In the genomic region with DNA sequence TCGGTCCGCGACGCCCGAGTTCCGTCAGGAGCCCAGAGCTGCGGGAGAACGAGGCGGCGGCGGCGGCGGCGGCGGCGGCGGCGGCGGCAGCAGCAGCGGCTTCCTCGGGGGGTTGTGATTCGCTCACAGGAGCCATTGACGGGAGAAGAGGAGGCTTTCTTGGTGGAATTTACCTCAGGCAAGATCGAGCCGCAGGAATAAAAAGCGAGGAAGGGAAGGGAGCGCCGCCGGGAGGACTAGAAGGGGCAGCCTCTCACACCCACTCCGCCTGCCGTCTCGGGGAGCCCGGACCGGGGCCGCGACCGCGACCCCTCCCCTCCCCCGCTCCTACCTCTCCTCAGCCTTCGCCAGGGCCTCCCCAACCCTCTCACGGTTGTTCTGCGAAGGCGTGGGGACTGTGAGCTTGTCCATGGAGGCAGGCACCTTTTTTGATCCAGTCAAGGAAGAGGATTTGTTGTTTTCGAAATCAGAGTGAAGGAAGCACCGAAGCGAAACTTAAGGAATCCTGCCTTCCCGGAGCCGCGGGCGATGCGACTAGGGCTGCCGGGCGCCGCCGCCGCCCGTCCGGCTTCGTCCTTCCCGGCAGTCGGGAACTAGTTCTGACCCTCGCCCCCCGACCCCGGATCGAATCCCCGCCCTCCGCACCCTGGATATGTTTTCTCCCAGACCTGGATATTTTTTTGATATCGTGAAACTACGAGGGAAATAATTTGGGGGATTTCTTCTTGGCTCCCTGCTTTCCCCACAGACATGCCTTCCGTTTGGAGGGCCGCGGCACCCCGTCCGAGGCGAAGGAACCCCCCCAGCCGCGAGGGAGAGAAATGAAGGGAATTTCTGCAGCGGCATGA, we compare ENCODE assay signal across 8 cellular contexts. TPM values are rescaled to one million over a fixed set of nuclear protein-coding genes. Genes with fewer than 3 reads are reported as not detected.
DNase-seq lines count a peak whose midpoint lies in the region; ATAC-seq and TF ChIP-seq lines count a peak whose summit lies in the region.

No MANE protein-coding gene starts in this region.

- H3K36me3 ChIP-seq in Peyer's patch (no peaks in the 10 kb centered on the region), urinary bladder (ENCODE audit: insufficient read depth) (no peaks in the 10 kb centered on the region)

- intact Hi-C loops in activated naive CD4-positive, alpha-beta T cell treated with anti-CD3 and anti-CD28 coated beads for 36 hours (cut with micrococcal nuclease) = loop anchor here (1.0 to 5.0 kb wide), 12 partner anchors 82 to 1119 kb away; a partner anchor contains a TSS

- no peaks in the 10 kb centered on the region for H3K27me3 Mint-ChIP-seq in activated naive CD4-positive, alpha-beta T cell treated with anti-CD3 and anti-CD28 coated beads for 36 hours (ENCODE audit: low read depth)

- H3K27ac ChIP-seq in Peyer's patch (peak overlapping the region; percentile 84 to 98 (median 96)), urinary bladder (ENCODE audit: low read depth) (peak overlapping the region; percentile 90)

- under 1% methylated on average over 78 of the region's 78 CpGs for WGBS in urinary bladder

- peaks cover 25% of the 10 kb centered on the region for H3K4me1 Mint-ChIP-seq in activated naive CD4-positive, alpha-beta T cell treated with anti-CD3 and anti-CD28 coated beads for 36 hours (ENCODE audit: low read depth)

- H3K4me1 ChIP-seq in Peyer's patch = peaks cover 0 to 25% (median 0%) of the 10 kb centered on the region in 4 donors
- H3K4me1 ChIP-seq in urinary bladder (ENCODE audit: insufficient read depth) = no peaks in the 10 kb centered on the region

- no peaks in the 10 kb centered on the region for H3K9me3 ChIP-seq in Peyer's patch

- peak overlapping the region; percentile 96 for H3K4me3 Mint-ChIP-seq in activated naive CD4-positive, alpha-beta T cell treated with anti-CD3 and anti-CD28 coated beads for 36 hours

- CTCF ChIA-PET in activated naive CD4-positive, alpha-beta T cell treated with anti-CD3 and anti-CD28 coated beads for 36 hours (lab: Charles Lee) = interaction anchor here (0.5 kb wide), 1 partner anchor 183 kb away, joined by 3 read pairs; no protein-coding TSS in a partner anchor

- H3K36me3 Mint-ChIP-seq in activated naive CD4-positive, alpha-beta T cell treated with anti-CD3 and anti-CD28 coated beads for 36 hours (ENCODE audit: low read depth) = no peaks in the 10 kb centered on the region

- no peaks in the 10 kb centered on the region for H3K27me3 ChIP-seq in Peyer's patch

- no peaks in the 10 kb centered on the region for H3K9me3 Mint-ChIP-seq in activated naive CD4-positive, alpha-beta T cell treated with anti-CD3 and anti-CD28 coated beads for 36 hours

- no peak for TF ChIP-seq CTCF in Peyer's patch (IDR thresholded peaks at IDR 0.05)

- peak; percentile 64 for DNase-seq in SIG-M5 treated with dmso at 0.1 percent for 504 hours (lab: John Stamatoyannopoulos, UW; ENCODE audit: unreplicated experiment)
- DNase-seq in SIG-M5 (lab: John Stamatoyannopoulos, UW) = no peak
- peak; percentile 43 to 76 (median 73) for DNase-seq in Peyer's patch
- peak; percentile 39 for DNase-seq in activated naive CD4-positive, alpha-beta T cell treated with anti-CD3 and anti-CD28 coated beads for 36 hours
- DNase-seq in germinal center (ENCODE audit: low spot score) = peak; percentile 20
- peak; percentile 72 for DNase-seq in occipital lobe (lab: John Stamatoyannopoulos, UW)

- no peak for TF ChIP-seq POLR2A in Peyer's patch (IDR thresholded peaks at IDR 0.05)

- H3K27ac Mint-ChIP-seq in activated naive CD4-positive, alpha-beta T cell treated with anti-CD3 and anti-CD28 coated beads for 36 hours = peak overlapping the region; percentile 68

- H3K4me3 ChIP-seq in Peyer's patch = peak overlapping the region; percentile 82 to 94 (median 88)
- peak overlapping the region; percentile 94 for H3K4me3 ChIP-seq in urinary bladder (ENCODE audit: low read depth, low read length)

- peak; percentile 26 for ATAC-seq in HG03045 (IDR thresholded peaks at IDR 0.05; ENCODE audit: unreplicated experiment)

RNA-seq across cellular contexts. Expression of a gene that starts 0.6 kb away (rescaled TPM):
- total RNA-seq in Peyer's patch = 10 to 100 TPM; 20.6 to 34.7 (median 30.0) TPM
- total RNA-seq in activated naive CD4-positive, alpha-beta T cell treated with anti-CD3 and anti-CD28 coated beads for 36 hours = 1 to 10 TPM; 4.2 to 5.5 TPM
- 86.4 TPM for total RNA-seq in occipital lobe
- 86.7 TPM for total RNA-seq in urinary bladder
- 20.1 TPM for polyA plus RNA-seq in urinary bladder
